In genomic region chr9:129945314-129945713, GRCh38 we compare ENCODE assay signal across 11 cellular contexts.
DNase-seq lines count a peak whose midpoint lies in the region; ATAC-seq, FAIRE-seq and TF ChIP-seq lines count a peak whose summit lies in the region.
"Had no signal": no experiment of that assay in that cellular context is flagged by ENCODE, and none has a peak within 500 bp of the region (broad histone marks: within the 10 kb centered on the region; RNA-seq: fewer than 3 reads in every experiment).

No MANE protein-coding gene starts in this region.

- peak overlapping the region; percentile 71 for H3K27ac Mint-ChIP-seq in stimulated activated effector memory CD8-positive, alpha-beta T cell treated with anti-CD3 and anti-CD28 coated beads, Interleukin-12 subunit alpha, Interleukin-12 subunit beta, amount 100 ng/mL, for 72 hours

- no peak for TF ChIP-seq EP300 in esophagus muscularis mucosa (IDR thresholded peaks at IDR 0.05)

- intact Hi-C loops in esophagus muscularis mucosa (cut with DNase I): no loop called here

- peak overlapping the region; percentile 32 for H3K4me3 Mint-ChIP-seq in stimulated activated effector memory CD8-positive, alpha-beta T cell treated with anti-CD3 and anti-CD28 coated beads, Interleukin-12 subunit alpha, Interleukin-12 subunit beta, amount 100 ng/mL, for 72 hours

- WGBS in esophagus muscularis mucosa: 23% methylated on average over 3 of the region's 3 CpGs

- DNase-seq in GM03348 (ENCODE audit: low spot score): peak; percentile 14
- peak; percentile 39 for DNase-seq in SKM-1 treated with dmso at 0.1 percent for 144 hours (lab: John Stamatoyannopoulos, UW; ENCODE audit: unreplicated experiment)
- no peak for DNase-seq in esophagus muscularis mucosa (ENCODE audit: extremely low spot score)
- no peak for DNase-seq in stimulated activated effector memory CD8-positive, alpha-beta T cell treated with anti-CD3 and anti-CD28 coated beads, Interleukin-12 subunit alpha, Interleukin-12 subunit beta, amount 100 ng/mL, for 72 hours (ENCODE audit: low spot score in 2 of 2)
- no peak for DNase-seq in dermis blood vessel endothelial cell
- DNase-seq in D721Med (ENCODE audit: insufficient read length, low spot score): no peak
- DNase-seq in cerebellum (ENCODE audit: low spot score): no peak
- DNase-seq: hypothalamus, NCI-H82 had no signal

- H3K9me3 ChIP-seq in esophagus muscularis mucosa: peaks cover 0 to 6% (median 0%) of the 10 kb centered on the region in 4 donors

- H3K4me3 ChIP-seq in esophagus muscularis mucosa: no peak overlapping the region
- H3K4me3 ChIP-seq: cardiac muscle cell had no signal

- H3K4me1 ChIP-seq in esophagus muscularis mucosa: peaks cover 15 to 73% (median 63%) of the 10 kb centered on the region in 4 donors

- no peak for TF ChIP-seq POLR2A in esophagus muscularis mucosa (IDR thresholded peaks at IDR 0.05; ENCODE audit: low read depth)

- H3K4me1 Mint-ChIP-seq in stimulated activated effector memory CD8-positive, alpha-beta T cell treated with anti-CD3 and anti-CD28 coated beads, Interleukin-12 subunit alpha, Interleukin-12 subunit beta, amount 100 ng/mL, for 72 hours: peaks cover 43% of the 10 kb centered on the region

- H3K36me3 ChIP-seq in esophagus muscularis mucosa: peaks cover 0 to 21% (median 3%) of the 10 kb centered on the region in 4 donors
- H3K36me3 ChIP-seq: cardiac muscle cell had no signal

- H3K27me3 ChIP-seq in esophagus muscularis mucosa: no peaks in the 10 kb centered on the region
- H3K27me3 ChIP-seq: cardiac muscle cell had no signal

- no peak for FAIRE-seq in D721Med (lab: Jason Lieb, UNC)

- peak overlapping the region; percentile 79 to 84 (median 82) for H3K27ac ChIP-seq in esophagus muscularis mucosa (replicated peaks in 1 of 4)
- H3K27ac ChIP-seq: cardiac muscle cell had no signal

- TF ChIP-seq CTCF in esophagus muscularis mucosa (IDR thresholded peaks at IDR 0.05): no peak
- no peak for TF ChIP-seq CTCF in D721Med (IDR thresholded peaks at IDR 0.05; ENCODE audit: insufficient read depth, missing control alignments)

- no peaks in the 10 kb centered on the region for H3K9me3 Mint-ChIP-seq in stimulated activated effector memory CD8-positive, alpha-beta T cell treated with anti-CD3 and anti-CD28 coated beads, Interleukin-12 subunit alpha, Interleukin-12 subunit beta, amount 100 ng/mL, for 72 hours

- no peak for ATAC-seq in stimulated activated effector memory CD8-positive, alpha-beta T cell treated with anti-CD3 and anti-CD28 coated beads, Interleukin-12 subunit alpha, Interleukin-12 subunit beta, amount 100 ng/mL, for 72 hours
- no peak for ATAC-seq in GM19463 (IDR thresholded peaks at IDR 0.05; ENCODE audit: unreplicated experiment)

- no peaks in the 10 kb centered on the region for H3K36me3 Mint-ChIP-seq in stimulated activated effector memory CD8-positive, alpha-beta T cell treated with anti-CD3 and anti-CD28 coated beads, Interleukin-12 subunit alpha, Interleukin-12 subunit beta, amount 100 ng/mL, for 72 hours

Comparison
In these comparisons a context has a peak if more than half of its experiments do, and no peak if none do; other contexts are left out.
1. DNase-seq: peak in GM03348 (single experiment) and SKM-1 treated with dmso at 0.1 percent for 144 hours (single experiment); none in esophagus muscularis mucosa (single experiment), stimulated activated effector memory CD8-positive, alpha-beta T cell treated with anti-CD3 and anti-CD28 coated beads, Interleukin-12 subunit alpha, Interleukin-12 subunit beta, amount 100 ng/mL, for 72 hours (0 of 2), dermis blood vessel endothelial cell (single experiment), D721Med (single experiment) and cerebellum (single experiment).